10 cellular contexts compared by ENCODE assay signal in the genomic region with DNA sequence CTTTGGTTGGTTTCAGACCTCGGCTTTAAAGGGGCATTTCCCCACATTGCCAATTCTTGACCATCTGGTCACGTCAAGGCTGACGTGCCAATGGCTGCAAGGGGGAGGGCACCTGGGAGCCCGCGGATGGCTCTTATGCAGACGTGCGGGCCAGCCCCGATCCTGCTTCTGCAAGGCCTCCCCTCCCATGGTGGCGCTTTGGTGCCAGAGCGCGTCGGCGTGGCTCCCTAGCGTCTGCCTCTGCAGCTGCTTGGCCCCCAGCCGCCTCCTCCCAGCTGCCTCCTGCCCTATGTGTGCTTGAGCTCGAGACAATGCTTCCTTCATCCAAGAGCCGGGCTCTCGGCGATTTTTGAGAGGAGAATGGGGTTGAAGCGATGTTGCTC. TPM values are rescaled to one million over a fixed set of nuclear protein-coding genes. Genes with fewer than 3 reads are reported as not detected.
DNase-seq lines count a peak whose midpoint lies in the region; ATAC-seq and TF ChIP-seq lines count a peak whose summit lies in the region.
"Had no signal": no experiment of that assay in that cellular context is flagged by ENCODE, and none has a peak within 500 bp of the region (broad histone marks: within the 10 kb centered on the region; RNA-seq: fewer than 3 reads in every experiment).

No MANE protein-coding gene starts in this region.

- no peak for TF ChIP-seq POLR2A in testis (IDR thresholded peaks at IDR 0.05)

- H3K36me3 ChIP-seq in upper lobe of right lung, result no peaks in the 10 kb centered on the region
- no peaks in the 10 kb centered on the region for H3K36me3 ChIP-seq in testis (ENCODE audit: low read depth, missing control alignments)

- H3K27me3 ChIP-seq in upper lobe of right lung (no peaks in the 10 kb centered on the region), testis (no peaks in the 10 kb centered on the region)

- intact Hi-C loops in upper lobe of right lung (cut with DNase I), result no loop called here
- intact Hi-C loops in testis (cut with DNase I; ENCODE audit: low total_unique reads), result no loop called here

- H3K36me3 Mint-ChIP-seq in neural crest cell (ENCODE audit: low read depth), result peaks cover 14% of the 10 kb centered on the region

- TF ChIP-seq CTCF in neural crest cell (conservative IDR thresholded peaks at IDR 0.05) (no peak), upper lobe of right lung (IDR thresholded peaks at IDR 0.05) (no peak), testis (IDR thresholded peaks at IDR 0.05) (no peak)

- peaks cover 44% of the 10 kb centered on the region for H3K4me1 Mint-ChIP-seq in neural crest cell

- no peak overlapping the region for H3K27ac ChIP-seq in upper lobe of right lung
- H3K27ac ChIP-seq in testis, result no peak overlapping the region

- H3K9me3 Mint-ChIP-seq in neural crest cell, result no peaks in the 10 kb centered on the region

- peaks cover 71% of the 10 kb centered on the region for H3K4me1 ChIP-seq in upper lobe of right lung
- H3K4me1 ChIP-seq in testis, result peaks cover 8% of the 10 kb centered on the region

- H3K27ac Mint-ChIP-seq in neural crest cell (ENCODE audit: unreplicated experiment), result peak overlapping the region; percentile 93

- H3K27me3 Mint-ChIP-seq in neural crest cell (ENCODE audit: low read depth), result no peaks in the 10 kb centered on the region

- H3K9me3 ChIP-seq in upper lobe of right lung (no peaks in the 10 kb centered on the region), testis (no peaks in the 10 kb centered on the region)

- ATAC-seq in upper lobe of right lung, result no peak
- no peak for ATAC-seq in GM18517 (IDR thresholded peaks at IDR 0.05; ENCODE audit: unreplicated experiment)

- no peak overlapping the region for H3K4me3 Mint-ChIP-seq in neural crest cell

- WGBS in testis, 2 donors, result 74 to 83% methylated on average over 19 to 20 of the region's 20 CpGs

- H3K4me3 ChIP-seq in upper lobe of right lung (no peak overlapping the region), testis (no peak overlapping the region)

- DNase-seq in AG08395 (ENCODE audit: low spot score) (peak; percentile 44), LHCN-M2 (ENCODE audit: low read depth) (peak; percentile 91), epidermal melanocyte (ENCODE audit: insufficient read length, low spot score) (peak; percentile 71), neural crest cell (ENCODE audit: low read depth, low spot score) (no peak), upper lobe of right lung (no peak), HPDE6-E6E7 (ENCODE audit: extremely low spot score) (no peak), testis (no peak)
- DNase-seq: activated CD4-positive, alpha-beta T cell treated with anti-CD3 and anti-CD28 coated beads for 1 hour; CD8-positive, alpha-beta memory T cell had no signal

RNA-seq across cellular contexts. Expression of gene SKI, which starts 29.1 kb away (rescaled TPM):
- 13.9 and 16.5 TPM in 2 replicates for total RNA-seq in LHCN-M2 (2014; rRNA removed)
- 19.7 TPM for polyA plus RNA-seq in LHCN-M2 (2012)
- 58.9 and 62.0 TPM in 2 replicates for total RNA-seq in neural crest cell
- total RNA-seq in upper lobe of right lung, result 89.6 TPM
- total RNA-seq in testis, result 10 to 100 TPM; 85.7 to 87.1 TPM
- 40.2 TPM for polyA plus RNA-seq in testis (ENCODE audit: insufficient read depth, low read depth, low replicate concordance)

Comparison
In these comparisons a context has a peak if more than half of its experiments do, and no peak if none do; other contexts are left out.
1. DNase-seq: peak in AG08395 (single experiment), LHCN-M2 (single experiment) and epidermal melanocyte (single experiment); none in neural crest cell (single experiment), upper lobe of right lung (single experiment), HPDE6-E6E7 (single experiment) and testis (single experiment).